Comparison of ENCODE assay signal across 1 cellular context in genomic region chr14:80538633-80539375, GRCh38.
A peak's percentile ranks its signal among the peaks of the same experiment; 100 is the strongest.
TF ChIP-seq lines count a peak whose summit lies in the region.

No MANE protein-coding gene starts in this region.

TF ChIP-seq in A549, 52 proteins besides CTCF, POLR2A, EP300 and RAD21 (continued from another document):
- TF ChIP-seq CBX8 (IDR thresholded peaks at IDR 0.05) (no peak), BHLHE40 (IDR thresholded peaks at IDR 0.05; ENCODE audit: low read depth, low read length) (no peak), CEBPB (IDR thresholded peaks at IDR 0.05) (peak in 1 of 2 experiments; percentile 81; a peak in 2 of 4 replicates), HDAC2 (IDR thresholded peaks at IDR 0.05) (no peak), ZSCAN20 (CRISPR knock-in tag; IDR thresholded peaks at IDR 0.05) (no peak), FOSB (CRISPR knock-in tag; IDR thresholded peaks at IDR 0.05) (no peak), JUNB (IDR thresholded peaks at IDR 0.05) (peak; percentile 67; the same call in 1 of the 2 replicates), PHF8 (IDR thresholded peaks at IDR 0.05; ENCODE audit: borderline replicate concordance, low read depth) (no peak), TP53 (CRISPR knock-in tag; IDR thresholded peaks at IDR 0.05) (no peak), FOSL2 (IDR thresholded peaks at IDR 0.05) (0 out of 2 replicates have a peak, but pooled peaks have one; percentile 23), FOSL2 (CRISPR knock-in tag; IDR thresholded peaks at IDR 0.05) (peak; percentile 73)
TF ChIP-seq in A549: peak in this region for 12.
